13 cellular contexts compared by ENCODE assay signal in the genomic region with DNA sequence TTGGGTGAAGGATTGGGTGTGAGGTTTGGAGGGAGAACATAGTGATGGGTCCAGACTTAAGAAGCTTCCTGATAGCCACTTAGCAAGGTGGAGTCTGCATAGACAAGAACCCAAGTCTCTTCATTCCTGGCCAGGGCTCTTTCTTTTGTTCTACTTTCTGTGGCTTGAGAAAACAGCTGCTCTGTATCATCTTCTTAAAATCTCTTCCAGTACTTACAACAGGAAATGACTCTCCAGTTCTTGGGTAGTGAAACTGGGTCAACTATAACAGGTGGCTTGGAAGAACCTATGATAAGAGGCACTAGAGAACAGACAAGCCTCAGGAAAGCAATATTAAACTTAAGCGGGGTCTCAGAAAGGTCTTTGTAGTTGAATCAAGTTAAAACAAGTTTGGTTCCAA.
A peak's percentile ranks its signal among the peaks of the same experiment; 100 is the strongest.
DNase-seq lines count a peak whose midpoint lies in the region; ATAC-seq lines count a peak whose summit lies in the region.
"Had no signal": no experiment of that assay in that cellular context is flagged by ENCODE, and none has a peak within 500 bp of the region (broad histone marks: within the 10 kb centered on the region; RNA-seq: fewer than 3 reads in every experiment).

No MANE protein-coding gene starts in this region.

- POLR2A ChIA-PET in naive thymus-derived CD4-positive, alpha-beta T cell (lab: Charles Lee): no interaction called here

- H3K4me2 ChIP-seq in BLaER1 treated with 17β-estradiol and CSF1 and Interleukin-3, amounts not matched to agents 10 nM and 100 nM: peak overlapping the region; percentile 41 to 71 (median 61)

- H3K9me3 ChIP-seq in BLaER1 treated with 17β-estradiol and CSF1 and Interleukin-3, amounts not matched to agents 10 nM and 100 nM (replicated peaks in 1 of 11): peaks cover 0 to 7% (median under 1%) of the 10 kb centered on the region in 11 experiments; a peak in 7 of 22 replicates
- peaks cover 0 to under 1% (median 0%) of the 10 kb centered on the region in 3 experiments for H3K9me3 ChIP-seq in naive thymus-derived CD4-positive, alpha-beta T cell (ENCODE audit: control insufficient read depth in 2 of 3, low read length in 3 of 3)

- H3K27me3 ChIP-seq in BLaER1 treated with 17β-estradiol and CSF1 and Interleukin-3, amounts not matched to agents 10 nM and 100 nM: no peaks in the 10 kb centered on the region
- H3K27me3 ChIP-seq in naive thymus-derived CD4-positive, alpha-beta T cell (ENCODE audit: control insufficient read depth in 2 of 2, insufficient read depth in 2 of 2, low read length in 2 of 2): no peaks in the 10 kb centered on the region

- H3K27ac Mint-ChIP-seq in naive thymus-derived CD4-positive, alpha-beta T cell: no peak overlapping the region
- H3K27ac Mint-ChIP-seq: mesothelial cell of epicardium had no signal

- peak; percentile 92 for DNase-seq in Jurkat, Clone E6-1 (ENCODE audit: low read depth, low spot score)
- peak; percentile 50 for DNase-seq in dermis blood vessel endothelial cell
- DNase-seq in naive thymus-derived CD4-positive, alpha-beta T cell: no peak
- DNase-seq in effector CD4-positive, alpha-beta T cell: no peak
- no peak for DNase-seq in LoVo (ENCODE audit: low spot score)
- DNase-seq: activated CD4-positive, CD25-positive, alpha-beta regulatory T cell; activated gamma-delta T cell treated with Interleukin-2 at 50 U/mL for 16 hours; COR-L47 had no signal

- CTCF ChIA-PET in naive thymus-derived CD4-positive, alpha-beta T cell (lab: Charles Lee): no interaction called here

- peaks cover 0 to 21% (median 18%) of the 10 kb centered on the region in 5 donors for H3K27me3 Mint-ChIP-seq in naive thymus-derived CD4-positive, alpha-beta T cell

- no peaks in the 10 kb centered on the region for H3K36me3 ChIP-seq in BLaER1 treated with 17β-estradiol and CSF1 and Interleukin-3, amounts not matched to agents 10 nM and 100 nM
- H3K36me3 ChIP-seq in naive thymus-derived CD4-positive, alpha-beta T cell (ENCODE audit: control insufficient read depth in 2 of 3, insufficient read depth in 3 of 3, low read length in 3 of 3): no peaks in the 10 kb centered on the region

- H3K9me3 Mint-ChIP-seq in naive thymus-derived CD4-positive, alpha-beta T cell: peaks cover 0 to 6% (median 0%) of the 10 kb centered on the region in 11 donors
- H3K9me3 Mint-ChIP-seq: mesothelial cell of epicardium had no signal

- H3K9ac ChIP-seq in BLaER1 treated with 17β-estradiol and CSF1 and Interleukin-3, amounts not matched to agents 10 nM and 100 nM: no peak overlapping the region

- no peaks in the 10 kb centered on the region for H4K20me1 ChIP-seq in BLaER1 treated with 17β-estradiol and CSF1 and Interleukin-3, amounts not matched to agents 10 nM and 100 nM

- H3K4me3 Mint-ChIP-seq in naive thymus-derived CD4-positive, alpha-beta T cell: no peak overlapping the region
- H3K4me3 Mint-ChIP-seq: mesothelial cell of epicardium had no signal

- peak; percentile 18 for ATAC-seq in naive thymus-derived CD4-positive, alpha-beta T cell
- ATAC-seq in GM21786 (IDR thresholded peaks at IDR 0.05; ENCODE audit: unreplicated experiment) (no peak), GM18520 (IDR thresholded peaks at IDR 0.05; ENCODE audit: unreplicated experiment) (no peak)
- ATAC-seq: GM12878 had no signal

- peaks cover 0 to under 1% (median 0%) of the 10 kb centered on the region in 5 donors for H3K36me3 Mint-ChIP-seq in naive thymus-derived CD4-positive, alpha-beta T cell
- H3K36me3 Mint-ChIP-seq: mesothelial cell of epicardium had no signal

- no peak overlapping the region for H3K4me3 ChIP-seq in BLaER1 treated with 17β-estradiol and CSF1 and Interleukin-3, amounts not matched to agents 10 nM and 100 nM
- H3K4me3 ChIP-seq in Jurkat, Clone E6-1 (ENCODE audit: low read length): no peak overlapping the region; the same call in 1 of the 2 replicates
- no peak overlapping the region for H3K4me3 ChIP-seq in naive thymus-derived CD4-positive, alpha-beta T cell (ENCODE audit: low read length)
- H3K4me3 ChIP-seq: GM12878 had no signal

- peak overlapping the region in 4 of 11 experiments; percentile 8 to 52 (median 28); a peak in 6 of 22 replicates for H3K27ac ChIP-seq in BLaER1 treated with 17β-estradiol and CSF1 and Interleukin-3, amounts not matched to agents 10 nM and 100 nM
- no peak overlapping the region for H3K27ac ChIP-seq in naive thymus-derived CD4-positive, alpha-beta T cell (ENCODE audit: low read depth, low read length)

- H3K4me1 ChIP-seq in BLaER1 treated with 17β-estradiol and CSF1 and Interleukin-3, amounts not matched to agents 10 nM and 100 nM: peaks cover 11 to 20% (median 15%) of the 10 kb centered on the region in 10 experiments
- no peaks in the 10 kb centered on the region for H3K4me1 ChIP-seq in naive thymus-derived CD4-positive, alpha-beta T cell (ENCODE audit: control insufficient read depth in 2 of 2, insufficient read depth in 2 of 2, low read length in 2 of 2)

- H3K4me1 Mint-ChIP-seq in naive thymus-derived CD4-positive, alpha-beta T cell: peaks cover 0 to 13% (median 0%) of the 10 kb centered on the region in 7 donors

- intact Hi-C loops in naive thymus-derived CD4-positive, alpha-beta T cell (cut with micrococcal nuclease): no loop called here

Comparison
In these comparisons a context has a peak if more than half of its experiments do, and no peak if none do; other contexts are left out.
1. DNase-seq: peak in Jurkat, Clone E6-1 (single experiment) and dermis blood vessel endothelial cell (single experiment); none in naive thymus-derived CD4-positive, alpha-beta T cell (0 of 9), effector CD4-positive, alpha-beta T cell (single experiment) and LoVo (single experiment).